ENCODE assay signal across 8 cellular contexts in the genomic region with DNA sequence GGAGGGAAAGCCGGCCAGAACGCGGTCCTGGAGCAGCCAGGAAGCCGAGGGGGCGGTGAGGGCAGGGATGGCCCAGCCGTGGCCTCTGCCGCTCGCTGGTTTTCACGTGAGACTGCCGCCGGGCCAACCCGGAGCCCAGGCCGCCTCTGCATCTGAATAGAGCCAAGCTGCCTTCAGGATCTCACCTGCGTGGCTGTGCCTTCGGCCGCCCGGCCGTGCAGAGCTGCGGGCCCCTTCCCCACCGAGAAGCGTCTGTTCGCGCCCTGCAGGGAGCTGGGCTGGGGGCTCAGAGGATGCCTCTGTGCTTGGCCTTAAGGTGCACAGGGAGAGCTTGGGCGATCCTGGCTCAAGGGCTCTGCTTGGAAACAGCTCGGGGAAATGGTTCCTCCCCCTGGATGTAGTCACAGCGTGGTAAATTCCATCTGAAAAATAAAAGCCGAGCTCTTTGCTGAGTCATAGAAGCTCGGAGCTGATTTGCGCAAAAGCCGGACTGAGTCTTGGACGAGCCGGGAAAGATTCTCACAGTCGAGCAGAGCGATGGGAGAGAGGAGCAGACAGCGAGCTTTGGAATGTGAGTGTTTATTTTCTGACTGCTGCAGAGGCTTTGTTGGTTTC. TPM values are rescaled to one million over a fixed set of nuclear protein-coding genes. Genes with fewer than 3 reads are reported as not detected.
DNase-seq lines count a peak whose midpoint lies in the region; FAIRE-seq and TF ChIP-seq lines count a peak whose summit lies in the region.

A gene (plus strand): TSS at position 456 of the 615 bp plus-strand sequence. CDS start 38,863 bp downstream, outside the sequence.

- H3K27ac ChIP-seq in ascending aorta (no peak within 1 kb of the TSS), left ventricle myocardium inferior (replicated peaks) (peak within 1 kb of the TSS; percentile 84), parathyroid adenoma (peak within 1 kb of the TSS; percentile 55)

- peak within 1 kb of the TSS; percentile 79 for H3K27ac Mint-ChIP-seq in HFFc6

- no peak within 1 kb of the TSS for H3K9ac ChIP-seq in parathyroid adenoma

- H2AFZ ChIP-seq in parathyroid adenoma = peak within 1 kb of the TSS; percentile 91

- peak within 1 kb of the TSS; percentile 91 for H3K4me3 Mint-ChIP-seq in HFFc6

- no peaks in the 10 kb centered on the region for H3K36me3 Mint-ChIP-seq in HFFc6 (ENCODE audit: low read depth)

- H3K4me3 ChIP-seq in ascending aorta = peak within 1 kb of the TSS; percentile 64 to 70
- peak within 1 kb of the TSS; percentile 68 for H3K4me3 ChIP-seq in left ventricle myocardium inferior
- H3K4me3 ChIP-seq in parathyroid adenoma (ENCODE audit: low read depth, low read length) = peak within 1 kb of the TSS; percentile 49

- H3K4me2 ChIP-seq in parathyroid adenoma (ENCODE audit: low read length) = peak within 1 kb of the TSS; percentile 70

- no peak for FAIRE-seq in D721Med (lab: Jason Lieb, UNC)

- H3K9me3 ChIP-seq in ascending aorta (no peaks in the 10 kb centered on the region), left ventricle myocardium inferior (replicated peaks) (no peaks in the 10 kb centered on the region), parathyroid adenoma (ENCODE audit: control insufficient read depth, low read length) (no peaks in the 10 kb centered on the region)

- no peaks in the 10 kb centered on the region for H3K4me1 ChIP-seq in ascending aorta
- peaks cover 34% of the 10 kb centered on the region for H3K4me1 ChIP-seq in left ventricle myocardium inferior
- H3K4me1 ChIP-seq in parathyroid adenoma = no peaks in the 10 kb centered on the region

- intact Hi-C loops in ascending aorta (cut with DNase I) (no loop called here), left ventricle myocardium inferior (cut with micrococcal nuclease) (no loop called here)

- no peaks in the 10 kb centered on the region for H3K36me3 ChIP-seq in ascending aorta
- no peaks in the 10 kb centered on the region for H3K36me3 ChIP-seq in left ventricle myocardium inferior
- H3K36me3 ChIP-seq in parathyroid adenoma (ENCODE audit: control insufficient read depth, insufficient read depth, low read length) = no peaks in the 10 kb centered on the region

- TF ChIP-seq CTCF in HFFc6 (IDR thresholded peaks at IDR 0.05) = no peak
- TF ChIP-seq CTCF in ascending aorta (IDR thresholded peaks at IDR 0.05) = no peak
- TF ChIP-seq CTCF in left ventricle myocardium inferior (IDR thresholded peaks at IDR 0.05; ENCODE audit: borderline replicate concordance) = no peak
- TF ChIP-seq CTCF in parathyroid adenoma (IDR thresholded peaks at IDR 0.05) = no peak
- no peak for TF ChIP-seq CTCF in D721Med (IDR thresholded peaks at IDR 0.05; ENCODE audit: insufficient read depth, missing control alignments)

- peak; percentile 74 for DNase-seq in 8988T
- peak; percentile 95 for DNase-seq in HFFc6
- no peak for DNase-seq in ascending aorta (ENCODE audit: low spot score in 2 of 2)
- DNase-seq in left ventricle myocardium inferior = no peak
- DNase-seq in stimulated activated CD4-positive, alpha-beta T cell treated with anti-CD3 and anti-CD28 coated beads, Interleukin-12 subunit alpha, Interleukin-12 subunit beta, amount 100 ng/mL, for 4 hours = no peak
- DNase-seq in MV-4-11 (lab: John Stamatoyannopoulos, UW) = no peak
- no peak for DNase-seq in D721Med (ENCODE audit: insufficient read length, low spot score)

- no peaks in the 10 kb centered on the region for H3K9me3 Mint-ChIP-seq in HFFc6

- peaks cover 24% of the 10 kb centered on the region for H3K27me3 Mint-ChIP-seq in HFFc6 (ENCODE audit: insufficient read depth)

- peaks cover 26% of the 10 kb centered on the region for H3K4me1 Mint-ChIP-seq in HFFc6 (ENCODE audit: low read depth)

- no peaks in the 10 kb centered on the region for H3K27me3 ChIP-seq in ascending aorta
- H3K27me3 ChIP-seq in left ventricle myocardium inferior (ENCODE audit: low read depth) = no peaks in the 10 kb centered on the region
- H3K27me3 ChIP-seq in parathyroid adenoma (ENCODE audit: control insufficient read depth, insufficient read depth, low read length) = no peaks in the 10 kb centered on the region

- no peaks in the 10 kb centered on the region for H3K79me2 ChIP-seq in parathyroid adenoma

RNA-seq across cellular contexts. Expression of the gene that starts here (rescaled TPM):
- total RNA-seq in HFFc6 (2021; fragmentation: NEBNext Ultra II Directional; extraction: Animal tissue kit (Norgen Biotek cat#: 25700)) = under 1 TPM; 0.05 to 0.19 (median 0.13) TPM
- total RNA-seq in ascending aorta (not detected), left ventricle myocardium inferior (1.7 TPM)

Comparison
In these comparisons a context has a peak if more than half of its experiments do, and no peak if none do; other contexts are left out.
1. Peak in DNase-seq in HFFc6; RNA of the gene not detected or under 1 TPM.
2. H3K27ac ChIP-seq: peak in left ventricle myocardium inferior (single experiment) and parathyroid adenoma (single experiment); none in ascending aorta (0 of 2).
3. Peak in every context shown above with its lines, with median percentiles within 50 percentile points of each other: H3K4me3 ChIP-seq.